ENCODE assay signal across 8 cellular contexts in genomic region chr1:26169201-26169600, GRCh38. TPM values are rescaled to one million over a fixed set of nuclear protein-coding genes. Genes with fewer than 3 reads are reported as not detected.
DNase-seq lines count a peak whose midpoint lies in the region; ATAC-seq lines count a peak whose summit lies in the region.

No MANE protein-coding gene starts in this region.

- peak overlapping the region; percentile 45 for H3K27ac Mint-ChIP-seq in T-helper 1 cell treated with Interleukin-12 subunit alpha and Interleukin-12 subunit beta and Interleukin-4 antibody, amounts not matched to agents 30 μg/mL and 1 μg/mL, for 36 hours
- H3K27ac Mint-ChIP-seq in activated naive CD8-positive, alpha-beta T cell treated with anti-CD3 and anti-CD28 coated beads, Interleukin-2, amount 10 ng/mL, durations not matched to agents 7 days and 5 days = peak overlapping the region; percentile 73

- no peaks in the 10 kb centered on the region for H3K27me3 ChIP-seq in layer of hippocampus (ENCODE audit: control insufficient read depth, insufficient read depth, low read length)

- H3K9me3 Mint-ChIP-seq in T-helper 1 cell treated with Interleukin-12 subunit alpha and Interleukin-12 subunit beta and Interleukin-4 antibody, amounts not matched to agents 30 μg/mL and 1 μg/mL, for 36 hours = no peaks in the 10 kb centered on the region
- no peaks in the 10 kb centered on the region for H3K9me3 Mint-ChIP-seq in activated naive CD8-positive, alpha-beta T cell treated with anti-CD3 and anti-CD28 coated beads, Interleukin-2, amount 10 ng/mL, durations not matched to agents 7 days and 5 days

- peak overlapping the region; percentile 75 for H3K27ac ChIP-seq in layer of hippocampus (ENCODE audit: low read depth, low read length)
- peak overlapping the region; percentile 68 for H3K27ac ChIP-seq in substantia nigra (ENCODE audit: low read depth, low read length, poor library complexity, severe bottlenecking)

- no peaks in the 10 kb centered on the region for H3K36me3 Mint-ChIP-seq in T-helper 1 cell treated with Interleukin-12 subunit alpha and Interleukin-12 subunit beta and Interleukin-4 antibody, amounts not matched to agents 30 μg/mL and 1 μg/mL, for 36 hours (ENCODE audit: low read depth)
- H3K36me3 Mint-ChIP-seq in activated naive CD8-positive, alpha-beta T cell treated with anti-CD3 and anti-CD28 coated beads, Interleukin-2, amount 10 ng/mL, durations not matched to agents 7 days and 5 days = no peaks in the 10 kb centered on the region

- H3K4me1 Mint-ChIP-seq in T-helper 1 cell treated with Interleukin-12 subunit alpha and Interleukin-12 subunit beta and Interleukin-4 antibody, amounts not matched to agents 30 μg/mL and 1 μg/mL, for 36 hours (ENCODE audit: low read depth) = peaks cover 31% of the 10 kb centered on the region
- H3K4me1 Mint-ChIP-seq in activated naive CD8-positive, alpha-beta T cell treated with anti-CD3 and anti-CD28 coated beads, Interleukin-2, amount 10 ng/mL, durations not matched to agents 7 days and 5 days = peaks cover 25% of the 10 kb centered on the region

- no peak for ATAC-seq in activated naive CD8-positive, alpha-beta T cell treated with anti-CD3 and anti-CD28 coated beads, Interleukin-2, amount 10 ng/mL, durations not matched to agents 7 days and 5 days (ENCODE audit: low read depth)
- ATAC-seq in HG03045 (IDR thresholded peaks at IDR 0.05; ENCODE audit: unreplicated experiment) = no peak

- DNase-seq in T-helper 1 cell (no peak), substantia nigra (lab: John Stamatoyannopoulos, UW) (no peak), NCI-H446 (lab: John Stamatoyannopoulos, UW) (no peak), NCI-H146 treated with DMSO at 0.1 percent for 48 hours (lab: John Stamatoyannopoulos, UW; ENCODE audit: unreplicated experiment) (no peak)
- no peak for DNase-seq in activated naive CD8-positive, alpha-beta T cell treated with anti-CD3 and anti-CD28 coated beads, Interleukin-2, amount 10 ng/mL, durations not matched to agents 7 days and 5 days

- peaks cover 29% of the 10 kb centered on the region for H3K27me3 Mint-ChIP-seq in T-helper 1 cell treated with Interleukin-12 subunit alpha and Interleukin-12 subunit beta and Interleukin-4 antibody, amounts not matched to agents 30 μg/mL and 1 μg/mL, for 36 hours (ENCODE audit: low read depth)
- peaks cover 12% of the 10 kb centered on the region for H3K27me3 Mint-ChIP-seq in activated naive CD8-positive, alpha-beta T cell treated with anti-CD3 and anti-CD28 coated beads, Interleukin-2, amount 10 ng/mL, durations not matched to agents 7 days and 5 days

- POLR2A ChIA-PET in activated naive CD8-positive, alpha-beta T cell treated with anti-CD3 and anti-CD28 coated beads, Interleukin-2, amount 10 ng/mL, durations not matched to agents 7 days and 5 days (lab: Charles Lee) = interaction anchor here (0.6 to 2.8 kb wide), 9 partner anchors 12 to 195 kb away, joined by 3 to 21 read pairs (median 3); partner anchors contain the start of gene CEP85

- H3K4me3 Mint-ChIP-seq in T-helper 1 cell treated with Interleukin-12 subunit alpha and Interleukin-12 subunit beta and Interleukin-4 antibody, amounts not matched to agents 30 μg/mL and 1 μg/mL, for 36 hours = peak overlapping the region; percentile 84
- peak overlapping the region; percentile 92 for H3K4me3 Mint-ChIP-seq in activated naive CD8-positive, alpha-beta T cell treated with anti-CD3 and anti-CD28 coated beads, Interleukin-2, amount 10 ng/mL, durations not matched to agents 7 days and 5 days

RNA-seq across cellular contexts. Expression of gene C1orf232, which starts 0.4 kb away (rescaled TPM):
- total RNA-seq in activated naive CD8-positive, alpha-beta T cell treated with anti-CD3 and anti-CD28 coated beads, Interleukin-2, amount 10 ng/mL, durations not matched to agents 7 days and 5 days = not detected

RNA-seq across cellular contexts. Expression of gene ZNF593, which starts 0.5 kb away (rescaled TPM):
- total RNA-seq in activated naive CD8-positive, alpha-beta T cell treated with anti-CD3 and anti-CD28 coated beads, Interleukin-2, amount 10 ng/mL, durations not matched to agents 7 days and 5 days = 10 to 100 TPM; 26.5 to 31.0 TPM

RNA-seq across cellular contexts. Expression of gene ZNF593OS, which starts 2.4 kb away (rescaled TPM):
- not detected for total RNA-seq in activated naive CD8-positive, alpha-beta T cell treated with anti-CD3 and anti-CD28 coated beads, Interleukin-2, amount 10 ng/mL, durations not matched to agents 7 days and 5 days

RNA-seq across cellular contexts. Expression of gene CNKSR1, which starts 8.1 kb away (rescaled TPM):
- total RNA-seq in activated naive CD8-positive, alpha-beta T cell treated with anti-CD3 and anti-CD28 coated beads, Interleukin-2, amount 10 ng/mL, durations not matched to agents 7 days and 5 days = 1 to 10 TPM; 4.5 to 6.0 TPM

RNA-seq across cellular contexts. Expression of gene FAM110D, which starts 10.3 kb away (rescaled TPM):
- not detected for total RNA-seq in activated naive CD8-positive, alpha-beta T cell treated with anti-CD3 and anti-CD28 coated beads, Interleukin-2, amount 10 ng/mL, durations not matched to agents 7 days and 5 days
